ENCODE assay signal across 8 cellular contexts in genomic region chrX:153818571-153819397, GRCh38. TPM values are rescaled to one million over a fixed set of nuclear protein-coding genes. Genes with fewer than 3 reads are reported as not detected.
A peak's percentile ranks its signal among the peaks of the same experiment; 100 is the strongest.
DNase-seq lines count a peak whose midpoint lies in the region; ATAC-seq, FAIRE-seq and TF ChIP-seq lines count a peak whose summit lies in the region.

No MANE protein-coding gene starts in this region.

- H3K9me3 ChIP-seq in heart left ventricle, result no peaks in the 10 kb centered on the region

- peak in 3 of 4 donors; percentile 63 to 85 (median 78) for ATAC-seq in heart left ventricle
- ATAC-seq in HG02970 (IDR thresholded peaks at IDR 0.05; ENCODE audit: low FRiP score, unreplicated experiment), result no peak
- no peak for ATAC-seq in GM18505 (IDR thresholded peaks at IDR 0.05; ENCODE audit: unreplicated experiment)

- in situ Hi-C loops in GM13976 (cut with MboI; ENCODE audit: low sequenced_read_pairs, unreplicated experiment), result no loop called here

- H3K27ac ChIP-seq in heart left ventricle, result peak overlapping the region in 4 of 12 donors; percentile 5 to 48 (median 34)

- H3K4me1 ChIP-seq in heart left ventricle, result peaks cover 0 to 7% (median 0%) of the 10 kb centered on the region in 12 donors

- H3K36me3 ChIP-seq in heart left ventricle, result no peaks in the 10 kb centered on the region

- 6 to 28% (median 16%) methylated on average over 40 to 68 of the region's 68 CpGs for WGBS in heart left ventricle, 4 donors

- peak; percentile 73 for DNase-seq in GM13976 (ENCODE audit: low spot score)
- peak; percentile 71 for DNase-seq in NCI-H748 (lab: John Stamatoyannopoulos, UW; ENCODE audit: unreplicated experiment)
- peak; percentile 64 for DNase-seq in activated gamma-delta T cell (lab: John Stamatoyannopoulos, UW)
- DNase-seq in heart left ventricle, result peak in 3 of 5 donors; percentile 33 to 73 (median 47)
- DNase-seq in skeletal muscle cell (ENCODE audit: low read depth), result no peak
- no peak for DNase-seq in RCC 7860 (ENCODE audit: low spot score)

- H3K27me3 ChIP-seq in heart left ventricle, result peaks cover 0 to 49% (median 0%) of the 10 kb centered on the region in 9 donors

- TF ChIP-seq POLR2A in heart left ventricle (IDR thresholded peaks at IDR 0.05) (no peak), GM18505 (IDR thresholded peaks at IDR 0.05; ENCODE audit: borderline replicate concordance, extremely low read depth, insufficient read depth, insufficient read length) (no peak)

- intact Hi-C loops in heart left ventricle (cut with DNase I), result no loop called here

- TF ChIP-seq CTCF in GM13976 (IDR thresholded peaks at IDR 0.05; ENCODE audit: borderline replicate concordance, control extremely low read depth, extremely low read depth, insufficient read depth, missing control alignments), result no peak
- no peak for TF ChIP-seq CTCF in heart left ventricle (IDR thresholded peaks at IDR 0.05)

- FAIRE-seq in RCC 7860 (lab: Jason Lieb, UNC), result no peak

- H3K4me3 ChIP-seq in heart left ventricle (peak overlapping the region; percentile 18 to 59 (median 50)), skeletal muscle cell (ENCODE audit: low read depth, low read length) (peak overlapping the region; percentile 32)

RNA-seq across cellular contexts. Expression of gene PDZD4, which starts 11.6 kb away (rescaled TPM):
- 1 to 10 TPM; 1.7 to 4.0 (median 2.4) TPM for total RNA-seq in heart left ventricle
- 1 to 10 TPM; 1.7 to 2.4 TPM for polyA plus RNA-seq in heart left ventricle

RNA-seq across cellular contexts. Expression of gene SSR4, which starts 24.3 kb away (rescaled TPM):
- total RNA-seq in heart left ventricle, result 100 to 1,000 TPM; 119 to 225 (median 135) TPM
- 100 to 1,000 TPM; 306 to 307 TPM for polyA plus RNA-seq in heart left ventricle

RNA-seq across cellular contexts. Expression of gene IDH3G, which starts 24.6 kb away (rescaled TPM):
- total RNA-seq in heart left ventricle, result 100 to 1,000 TPM in 2 of 9 donors, 10 to 100 TPM in 7; 58.1 to 162 (median 71.2) TPM
- polyA plus RNA-seq in heart left ventricle, result 10 to 100 TPM; 76.5 to 78.6 TPM

RNA-seq across cellular contexts. Expression of gene SRPK3, which starts 37.9 kb away (rescaled TPM):
- 10 to 100 TPM; 31.9 to 49.7 (median 38.9) TPM for total RNA-seq in heart left ventricle
- polyA plus RNA-seq in heart left ventricle, result 10 to 100 TPM in 1 of 2 donors, 1 to 10 TPM in 1; 8.8 to 39.8 TPM

RNA-seq across cellular contexts. Expression of gene PLXNB3, which starts 54.7 kb away (rescaled TPM):
- 1 to 10 TPM; 1.6 to 8.6 (median 3.5) TPM for total RNA-seq in heart left ventricle
- 1 to 10 TPM in 1 of 2 donors, under 1 TPM in 1; 0.51 to 2.8 TPM for polyA plus RNA-seq in heart left ventricle

Comparison
In these comparisons a context has a peak if more than half of its experiments do, and no peak if none do; other contexts are left out.
1. DNase-seq: peak in GM13976 (single experiment), NCI-H748 (single experiment), activated gamma-delta T cell (single experiment) and heart left ventricle (3 of 5); none in skeletal muscle cell (single experiment) and RCC 7860 (single experiment).
2. ATAC-seq: peak in heart left ventricle (3 of 4); none in HG02970 (single experiment) and GM18505 (single experiment).